In genomic region chr14:71952381-71953363, GRCh38 we compare ENCODE assay signal across 20 cellular contexts. TPM values are rescaled to one million over a fixed set of nuclear protein-coding genes. Genes with fewer than 3 reads are reported as not detected.
"Had no signal": no experiment of that assay in that cellular context is flagged by ENCODE, and none has a peak within 500 bp of the region (broad histone marks: within the 10 kb centered on the region; RNA-seq: fewer than 3 reads in every experiment).

No MANE protein-coding gene starts in this region.

- FAIRE-seq: endometrium, keratinocyte had no signal

- ATAC-seq: activated T-cell treated with anti-CD3 and anti-CD28 coated beads, Interleukin-2, amount 50 U/mL, for 4 hours; esophagus mucosa; left lobe of liver had no signal

- H3K27me3 ChIP-seq: adrenal gland, cardiac muscle cell, neural progenitor cell, ovary had no signal

- H3K36me3 ChIP-seq: adrenal gland, cardiac muscle cell, neural progenitor cell, ovary had no signal

- H3K9ac ChIP-seq: neural progenitor cell had no signal

- DNase-seq: activated CD4-positive, alpha-beta memory T cell treated with anti-CD3 and anti-CD28 coated beads, Interleukin-2, amount 10 ng/mL, durations not matched to agents 7 days and 5 days; activated CD4-positive, alpha-beta T cell treated with anti-CD3 and anti-CD28 coated beads for 4 hours; activated effector memory CD4-positive, alpha-beta T cell treated with Interleukin-2 at 50 U/mL for 16 hours; activated naive CD4-positive, alpha-beta T cell treated with anti-CD3 and anti-CD28 coated beads, Interleukin-2, amount 50 U/mL, for 16 hours; activated T-cell treated with anti-CD3 and anti-CD28 coated beads, Interleukin-2, amount 50 U/mL, for 4 hours; adrenal gland; hippocampal formation; midbrain; ovary; stimulated activated CD4-positive, alpha-beta T cell treated with anti-CD3 and anti-CD28 coated beads, Interleukin-12 subunit alpha, Interleukin-12 subunit beta, amount 100 ng/mL, for 4 hours; stimulated activated CD4-positive, alpha-beta T cell treated with anti-CD3 and anti-CD28 coated beads, Interleukin-2, amount 100 ng/mL, for 24 hours had no signal

- H3K4me3 ChIP-seq: adrenal gland, cardiac muscle cell, neural progenitor cell, ovary had no signal

- H3K9me3 ChIP-seq: adrenal gland, ovary had no signal

- H3K4me2 ChIP-seq: neural progenitor cell had no signal

- H3K4me1 ChIP-seq: adrenal gland, neural progenitor cell had no signal

- H2AFZ ChIP-seq: neural progenitor cell had no signal

- H3K27ac ChIP-seq: adrenal gland, cardiac muscle cell, neural progenitor cell, ovary had no signal

RNA-seq across cellular contexts. Expression of gene RGS6, which starts 20.4 kb away (rescaled TPM):
- total RNA-seq: fibroblast of villous mesenchyme, left lobe of liver, lung microvascular endothelial cell, pulmonary artery endothelial cell had no signal
- polyA plus RNA-seq: keratinocyte had no signal
